8 cellular contexts compared by ENCODE assay signal in genomic region chr19:52189745-52190678, GRCh38. TPM values are rescaled to one million over a fixed set of nuclear protein-coding genes. Genes with fewer than 3 reads are reported as not detected.
DNase-seq lines count a peak whose midpoint lies in the region; ATAC-seq lines count a peak whose summit lies in the region.

Gene PPP2R1A, plus strand, starts transcription at chr19:52190052. Its CDS starts 45 bp downstream, at chr19:52190097.

- H3K36me3 Mint-ChIP-seq in IgD-negative memory B cell = peaks cover 3% of the 10 kb centered on the region

- no peaks in the 10 kb centered on the region for H3K9me3 Mint-ChIP-seq in IgD-negative memory B cell

- H3K27me3 Mint-ChIP-seq in IgD-negative memory B cell = no peaks in the 10 kb centered on the region

- H3K27ac Mint-ChIP-seq in IgD-negative memory B cell = peak within 1 kb of the TSS; percentile 86 to 100 (median 100)

- DNase-seq in DMS 273 treated with DMSO at 0.1 percent for 48 hours (lab: John Stamatoyannopoulos, UW) = peak; percentile 100
- peak; percentile 98 for DNase-seq in OCI-M2 (lab: John Stamatoyannopoulos, UW; ENCODE audit: unreplicated experiment)
- peak; percentile 97 for DNase-seq in activated T-cell treated with anti-CD3 and anti-CD28 coated beads for 4 hours
- DNase-seq in epidermal melanocyte (ENCODE audit: insufficient read length, low spot score) = peak; percentile 91
- DNase-seq in middle frontal gyrus (ENCODE audit: extremely low spot score, low spot score) = peak; percentile 100
- peak; percentile 89 to 95 for DNase-seq in stimulated activated CD8-positive, alpha-beta memory T cell treated with anti-CD3 and anti-CD28 coated beads, Interleukin-2, amount 100 ng/mL, for 48 hours (ENCODE audit: low read depth in 2 of 2)

- H3K4me3 Mint-ChIP-seq in IgD-negative memory B cell = peak within 1 kb of the TSS; percentile 79 to 99 (median 99)

- peaks cover 32 to 37% (median 34%) of the 10 kb centered on the region in 3 donors for H3K4me1 Mint-ChIP-seq in IgD-negative memory B cell

- ATAC-seq in GM21529 (IDR thresholded peaks at IDR 0.05; ENCODE audit: unreplicated experiment) = peak; percentile 89

RNA-seq across cellular contexts. Expression of gene PPP2R1A, which starts in this region (rescaled TPM):
- 204 TPM for polyA plus RNA-seq in IgD-negative memory B cell

Comparison
In these comparisons a context has a peak if more than half of its experiments do, and no peak if none do; other contexts are left out.
1. Peak in every context shown above with its lines: DNase-seq and ATAC-seq.